In the genomic region with DNA sequence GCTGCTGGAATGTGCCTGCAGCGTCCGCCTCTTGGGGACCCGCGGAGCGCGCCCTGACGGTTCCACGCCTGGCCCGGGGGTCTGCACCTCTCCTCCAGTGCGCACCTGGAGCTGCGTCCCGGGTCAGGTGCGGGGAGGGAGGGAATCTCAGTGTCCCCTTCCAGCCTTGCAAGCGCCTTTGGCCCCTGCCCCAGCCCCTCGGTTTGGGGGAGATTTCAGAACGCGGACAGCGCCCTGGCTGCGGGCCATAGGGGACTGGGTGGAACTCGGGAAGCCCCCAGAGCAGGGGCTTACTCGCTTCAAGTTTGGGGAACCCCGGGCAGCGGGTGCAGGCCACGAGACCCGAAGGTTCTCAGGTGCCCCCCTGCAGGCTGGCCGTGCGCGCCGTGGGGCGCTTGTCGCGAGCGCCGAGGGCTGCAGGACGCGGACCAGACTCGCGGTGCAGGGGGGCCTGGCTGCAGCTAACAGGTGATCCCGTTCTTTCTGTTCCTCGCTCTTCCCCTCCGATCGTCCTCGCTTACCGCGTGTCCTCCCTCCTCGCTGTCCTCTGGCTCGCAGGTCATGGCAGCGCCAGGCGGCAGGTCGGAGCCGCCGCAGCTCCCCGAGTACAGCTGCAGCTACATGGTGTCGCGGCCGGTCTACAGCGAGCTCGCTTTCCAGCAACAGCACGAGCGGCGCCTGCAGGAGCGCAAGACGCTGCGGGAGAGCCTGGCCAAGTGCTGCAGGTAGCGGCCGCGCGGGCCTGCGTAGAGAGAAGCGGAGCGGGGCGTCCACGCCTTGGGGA, we compare ENCODE assay signal across 2 cellular contexts.
TF ChIP-seq lines count a peak whose summit lies in the region.

No MANE protein-coding gene starts in this region.

TF ChIP-seq in A549, 52 proteins besides CTCF, POLR2A, EP300 and RAD21 (continued from another document):
- TF ChIP-seq, protein P1, sequence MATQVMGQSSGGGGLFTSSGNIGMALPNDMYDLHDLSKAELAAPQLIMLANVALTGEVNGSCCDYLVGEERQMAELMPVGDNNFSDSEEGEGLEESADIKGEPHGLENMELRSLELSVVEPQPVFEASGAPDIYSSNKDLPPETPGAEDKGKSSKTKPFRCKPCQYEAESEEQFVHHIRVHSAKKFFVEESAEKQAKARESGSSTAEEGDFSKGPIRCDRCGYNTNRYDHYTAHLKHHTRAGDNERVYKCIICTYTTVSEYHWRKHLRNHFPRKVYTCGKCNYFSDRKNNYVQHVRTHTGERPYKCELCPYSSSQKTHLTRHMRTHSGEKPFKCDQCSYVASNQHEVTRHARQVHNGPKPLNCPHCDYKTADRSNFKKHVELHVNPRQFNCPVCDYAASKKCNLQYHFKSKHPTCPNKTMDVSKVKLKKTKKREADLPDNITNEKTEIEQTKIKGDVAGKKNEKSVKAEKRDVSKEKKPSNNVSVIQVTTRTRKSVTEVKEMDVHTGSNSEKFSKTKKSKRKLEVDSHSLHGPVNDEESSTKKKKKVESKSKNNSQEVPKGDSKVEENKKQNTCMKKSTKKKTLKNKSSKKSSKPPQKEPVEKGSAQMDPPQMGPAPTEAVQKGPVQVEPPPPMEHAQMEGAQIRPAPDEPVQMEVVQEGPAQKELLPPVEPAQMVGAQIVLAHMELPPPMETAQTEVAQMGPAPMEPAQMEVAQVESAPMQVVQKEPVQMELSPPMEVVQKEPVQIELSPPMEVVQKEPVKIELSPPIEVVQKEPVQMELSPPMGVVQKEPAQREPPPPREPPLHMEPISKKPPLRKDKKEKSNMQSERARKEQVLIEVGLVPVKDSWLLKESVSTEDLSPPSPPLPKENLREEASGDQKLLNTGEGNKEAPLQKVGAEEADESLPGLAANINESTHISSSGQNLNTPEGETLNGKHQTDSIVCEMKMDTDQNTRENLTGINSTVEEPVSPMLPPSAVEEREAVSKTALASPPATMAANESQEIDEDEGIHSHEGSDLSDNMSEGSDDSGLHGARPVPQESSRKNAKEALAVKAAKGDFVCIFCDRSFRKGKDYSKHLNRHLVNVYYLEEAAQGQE (IDR thresholded peaks at IDR 0.05): peak; percentile 74; the same call in 1 of the 2 replicates
- no peak for TF ChIP-seq NFE2L2 (conservative IDR thresholded peaks at IDR 0.05; ENCODE audit: low read length)
- TF ChIP-seq, protein P2, sequence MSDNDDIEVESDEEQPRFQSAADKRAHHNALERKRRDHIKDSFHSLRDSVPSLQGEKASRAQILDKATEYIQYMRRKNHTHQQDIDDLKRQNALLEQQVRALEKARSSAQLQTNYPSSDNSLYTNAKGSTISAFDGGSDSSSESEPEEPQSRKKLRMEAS (IDR thresholded peaks at IDR 0.05): peak; percentile 56

TF ChIP-seq in WTC11, 78 proteins besides CTCF, POLR2A, EP300 and RAD21 (continued from another document and continues in another):
- TF ChIP-seq, protein P3, sequence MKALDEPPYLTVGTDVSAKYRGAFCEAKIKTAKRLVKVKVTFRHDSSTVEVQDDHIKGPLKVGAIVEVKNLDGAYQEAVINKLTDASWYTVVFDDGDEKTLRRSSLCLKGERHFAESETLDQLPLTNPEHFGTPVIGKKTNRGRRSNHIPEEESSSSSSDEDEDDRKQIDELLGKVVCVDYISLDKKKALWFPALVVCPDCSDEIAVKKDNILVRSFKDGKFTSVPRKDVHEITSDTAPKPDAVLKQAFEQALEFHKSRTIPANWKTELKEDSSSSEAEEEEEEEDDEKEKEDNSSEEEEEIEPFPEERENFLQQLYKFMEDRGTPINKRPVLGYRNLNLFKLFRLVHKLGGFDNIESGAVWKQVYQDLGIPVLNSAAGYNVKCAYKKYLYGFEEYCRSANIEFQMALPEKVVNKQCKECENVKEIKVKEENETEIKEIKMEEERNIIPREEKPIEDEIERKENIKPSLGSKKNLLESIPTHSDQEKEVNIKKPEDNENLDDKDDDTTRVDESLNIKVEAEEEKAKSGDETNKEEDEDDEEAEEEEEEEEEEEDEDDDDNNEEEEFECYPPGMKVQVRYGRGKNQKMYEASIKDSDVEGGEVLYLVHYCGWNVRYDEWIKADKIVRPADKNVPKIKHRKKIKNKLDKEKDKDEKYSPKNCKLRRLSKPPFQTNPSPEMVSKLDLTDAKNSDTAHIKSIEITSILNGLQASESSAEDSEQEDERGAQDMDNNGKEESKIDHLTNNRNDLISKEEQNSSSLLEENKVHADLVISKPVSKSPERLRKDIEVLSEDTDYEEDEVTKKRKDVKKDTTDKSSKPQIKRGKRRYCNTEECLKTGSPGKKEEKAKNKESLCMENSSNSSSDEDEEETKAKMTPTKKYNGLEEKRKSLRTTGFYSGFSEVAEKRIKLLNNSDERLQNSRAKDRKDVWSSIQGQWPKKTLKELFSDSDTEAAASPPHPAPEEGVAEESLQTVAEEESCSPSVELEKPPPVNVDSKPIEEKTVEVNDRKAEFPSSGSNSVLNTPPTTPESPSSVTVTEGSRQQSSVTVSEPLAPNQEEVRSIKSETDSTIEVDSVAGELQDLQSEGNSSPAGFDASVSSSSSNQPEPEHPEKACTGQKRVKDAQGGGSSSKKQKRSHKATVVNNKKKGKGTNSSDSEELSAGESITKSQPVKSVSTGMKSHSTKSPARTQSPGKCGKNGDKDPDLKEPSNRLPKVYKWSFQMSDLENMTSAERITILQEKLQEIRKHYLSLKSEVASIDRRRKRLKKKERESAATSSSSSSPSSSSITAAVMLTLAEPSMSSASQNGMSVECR (CRISPR knock-in tag; IDR thresholded peaks at IDR 0.05; ENCODE audit: borderline replicate concordance): no peak
- TF ChIP-seq, protein P4, sequence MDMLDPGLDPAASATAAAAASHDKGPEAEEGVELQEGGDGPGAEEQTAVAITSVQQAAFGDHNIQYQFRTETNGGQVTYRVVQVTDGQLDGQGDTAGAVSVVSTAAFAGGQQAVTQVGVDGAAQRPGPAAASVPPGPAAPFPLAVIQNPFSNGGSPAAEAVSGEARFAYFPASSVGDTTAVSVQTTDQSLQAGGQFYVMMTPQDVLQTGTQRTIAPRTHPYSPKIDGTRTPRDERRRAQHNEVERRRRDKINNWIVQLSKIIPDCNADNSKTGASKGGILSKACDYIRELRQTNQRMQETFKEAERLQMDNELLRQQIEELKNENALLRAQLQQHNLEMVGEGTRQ (CRISPR knock-in tag; IDR thresholded peaks at IDR 0.05): no peak
- TF ChIP-seq JUN (CRISPR knock-in tag; IDR thresholded peaks at IDR 0.05) (peak; percentile 44; the same call in 1 of the 2 replicates), ZNF671 (CRISPR knock-in tag; IDR thresholded peaks at IDR 0.05) (no peak), CREM (CRISPR knock-in tag; IDR thresholded peaks at IDR 0.05) (no peak), IRF2 (CRISPR knock-in tag; IDR thresholded peaks at IDR 0.05; ENCODE audit: borderline replicate concordance, low read depth) (no peak), TEAD4 (CRISPR knock-in tag; IDR thresholded peaks at IDR 0.05) (no peak), KAT7 (CRISPR knock-in tag; IDR thresholded peaks at IDR 0.05; ENCODE audit: borderline replicate concordance) (0 out of 2 replicates have a peak, but pooled peaks have one; percentile 51), FOXK1 (CRISPR knock-in tag; IDR thresholded peaks at IDR 0.05) (no peak; the same call in 1 of the 2 replicates), ELF4 (CRISPR knock-in tag; IDR thresholded peaks at IDR 0.05; ENCODE audit: low read depth) (no peak), TCF7 (CRISPR knock-in tag; IDR thresholded peaks at IDR 0.05; ENCODE audit: low read depth) (0 out of 2 replicates have a peak, but pooled peaks have one; percentile 48), TEAD1 (CRISPR knock-in tag; IDR thresholded peaks at IDR 0.05) (no peak), NR2C2 (CRISPR knock-in tag; IDR thresholded peaks at IDR 0.05) (peak; percentile 46; the same call in 1 of the 2 replicates), GRHL2 (CRISPR knock-in tag; IDR thresholded peaks at IDR 0.05; ENCODE audit: insufficient replicate concordance, severe bottlenecking) (no peak), NFE2L1 (CRISPR knock-in tag; IDR thresholded peaks at IDR 0.05) (no peak), ATF1 (CRISPR knock-in tag; IDR thresholded peaks at IDR 0.05) (0 out of 2 replicates have a peak, but pooled peaks have one; percentile 42), ZBTB21 (CRISPR knock-in tag; IDR thresholded peaks at IDR 0.05; ENCODE audit: borderline replicate concordance) (no peak)
- TF ChIP-seq, protein P5, sequence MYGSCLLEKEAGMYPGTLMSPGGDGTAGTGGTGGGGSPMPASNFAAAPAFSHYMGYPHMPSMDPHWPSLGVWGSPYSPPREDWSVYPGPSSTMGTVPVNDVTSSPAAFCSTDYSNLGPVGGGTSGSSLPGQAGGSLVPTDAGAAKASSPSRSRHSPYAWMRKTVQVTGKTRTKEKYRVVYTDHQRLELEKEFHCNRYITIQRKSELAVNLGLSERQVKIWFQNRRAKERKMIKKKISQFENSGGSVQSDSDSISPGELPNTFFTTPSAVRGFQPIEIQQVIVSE (CRISPR knock-in tag; IDR thresholded peaks at IDR 0.05; ENCODE audit: borderline replicate concordance): no peak
- TF ChIP-seq, protein P6, sequence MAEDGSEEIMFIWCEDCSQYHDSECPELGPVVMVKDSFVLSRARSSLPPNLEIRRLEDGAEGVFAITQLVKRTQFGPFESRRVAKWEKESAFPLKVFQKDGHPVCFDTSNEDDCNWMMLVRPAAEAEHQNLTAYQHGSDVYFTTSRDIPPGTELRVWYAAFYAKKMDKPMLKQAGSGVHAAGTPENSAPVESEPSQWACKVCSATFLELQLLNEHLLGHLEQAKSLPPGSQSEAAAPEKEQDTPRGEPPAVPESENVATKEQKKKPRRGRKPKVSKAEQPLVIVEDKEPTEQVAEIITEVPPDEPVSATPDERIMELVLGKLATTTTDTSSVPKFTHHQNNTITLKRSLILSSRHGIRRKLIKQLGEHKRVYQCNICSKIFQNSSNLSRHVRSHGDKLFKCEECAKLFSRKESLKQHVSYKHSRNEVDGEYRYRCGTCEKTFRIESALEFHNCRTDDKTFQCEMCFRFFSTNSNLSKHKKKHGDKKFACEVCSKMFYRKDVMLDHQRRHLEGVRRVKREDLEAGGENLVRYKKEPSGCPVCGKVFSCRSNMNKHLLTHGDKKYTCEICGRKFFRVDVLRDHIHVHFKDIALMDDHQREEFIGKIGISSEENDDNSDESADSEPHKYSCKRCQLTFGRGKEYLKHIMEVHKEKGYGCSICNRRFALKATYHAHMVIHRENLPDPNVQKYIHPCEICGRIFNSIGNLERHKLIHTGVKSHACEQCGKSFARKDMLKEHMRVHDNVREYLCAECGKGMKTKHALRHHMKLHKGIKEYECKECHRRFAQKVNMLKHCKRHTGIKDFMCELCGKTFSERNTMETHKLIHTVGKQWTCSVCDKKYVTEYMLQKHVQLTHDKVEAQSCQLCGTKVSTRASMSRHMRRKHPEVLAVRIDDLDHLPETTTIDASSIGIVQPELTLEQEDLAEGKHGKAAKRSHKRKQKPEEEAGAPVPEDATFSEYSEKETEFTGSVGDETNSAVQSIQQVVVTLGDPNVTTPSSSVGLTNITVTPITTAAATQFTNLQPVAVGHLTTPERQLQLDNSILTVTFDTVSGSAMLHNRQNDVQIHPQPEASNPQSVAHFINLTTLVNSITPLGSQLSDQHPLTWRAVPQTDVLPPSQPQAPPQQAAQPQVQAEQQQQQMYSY (CRISPR knock-in tag; IDR thresholded peaks at IDR 0.05): no peak
- TF ChIP-seq, protein P7, sequence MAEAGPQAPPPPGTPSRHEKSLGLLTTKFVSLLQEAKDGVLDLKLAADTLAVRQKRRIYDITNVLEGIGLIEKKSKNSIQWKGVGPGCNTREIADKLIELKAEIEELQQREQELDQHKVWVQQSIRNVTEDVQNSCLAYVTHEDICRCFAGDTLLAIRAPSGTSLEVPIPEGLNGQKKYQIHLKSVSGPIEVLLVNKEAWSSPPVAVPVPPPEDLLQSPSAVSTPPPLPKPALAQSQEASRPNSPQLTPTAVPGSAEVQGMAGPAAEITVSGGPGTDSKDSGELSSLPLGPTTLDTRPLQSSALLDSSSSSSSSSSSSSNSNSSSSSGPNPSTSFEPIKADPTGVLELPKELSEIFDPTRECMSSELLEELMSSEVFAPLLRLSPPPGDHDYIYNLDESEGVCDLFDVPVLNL (CRISPR knock-in tag; IDR thresholded peaks at IDR 0.05; ENCODE audit: borderline replicate concordance, low read depth): peak; percentile 69; the same call in 1 of the 2 replicates
- TF ChIP-seq, protein P8, sequence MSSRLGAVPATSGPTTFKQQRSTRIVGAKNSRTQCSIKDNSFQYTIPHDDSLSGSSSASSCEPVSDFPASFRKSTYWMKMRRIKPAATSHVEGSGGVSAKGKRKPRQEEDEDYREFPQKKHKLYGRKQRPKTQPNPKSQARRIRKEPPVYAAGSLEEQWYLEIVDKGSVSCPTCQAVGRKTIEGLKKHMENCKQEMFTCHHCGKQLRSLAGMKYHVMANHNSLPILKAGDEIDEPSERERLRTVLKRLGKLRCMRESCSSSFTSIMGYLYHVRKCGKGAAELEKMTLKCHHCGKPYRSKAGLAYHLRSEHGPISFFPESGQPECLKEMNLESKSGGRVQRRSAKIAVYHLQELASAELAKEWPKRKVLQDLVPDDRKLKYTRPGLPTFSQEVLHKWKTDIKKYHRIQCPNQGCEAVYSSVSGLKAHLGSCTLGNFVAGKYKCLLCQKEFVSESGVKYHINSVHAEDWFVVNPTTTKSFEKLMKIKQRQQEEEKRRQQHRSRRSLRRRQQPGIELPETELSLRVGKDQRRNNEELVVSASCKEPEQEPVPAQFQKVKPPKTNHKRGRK (CRISPR knock-in tag; IDR thresholded peaks at IDR 0.05; ENCODE audit: borderline replicate concordance): 0 out of 2 replicates have a peak, but pooled peaks have one; percentile 52
- TF ChIP-seq, protein P9, sequence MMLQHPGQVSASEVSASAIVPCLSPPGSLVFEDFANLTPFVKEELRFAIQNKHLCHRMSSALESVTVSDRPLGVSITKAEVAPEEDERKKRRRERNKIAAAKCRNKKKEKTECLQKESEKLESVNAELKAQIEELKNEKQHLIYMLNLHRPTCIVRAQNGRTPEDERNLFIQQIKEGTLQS (CRISPR knock-in tag; conservative IDR thresholded peaks at IDR 0.05): no peak
- TF ChIP-seq, protein P10, sequence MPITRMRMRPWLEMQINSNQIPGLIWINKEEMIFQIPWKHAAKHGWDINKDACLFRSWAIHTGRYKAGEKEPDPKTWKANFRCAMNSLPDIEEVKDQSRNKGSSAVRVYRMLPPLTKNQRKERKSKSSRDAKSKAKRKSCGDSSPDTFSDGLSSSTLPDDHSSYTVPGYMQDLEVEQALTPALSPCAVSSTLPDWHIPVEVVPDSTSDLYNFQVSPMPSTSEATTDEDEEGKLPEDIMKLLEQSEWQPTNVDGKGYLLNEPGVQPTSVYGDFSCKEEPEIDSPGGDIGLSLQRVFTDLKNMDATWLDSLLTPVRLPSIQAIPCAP (CRISPR knock-in tag; IDR thresholded peaks at IDR 0.05): no peak
- TF ChIP-seq, protein P11, sequence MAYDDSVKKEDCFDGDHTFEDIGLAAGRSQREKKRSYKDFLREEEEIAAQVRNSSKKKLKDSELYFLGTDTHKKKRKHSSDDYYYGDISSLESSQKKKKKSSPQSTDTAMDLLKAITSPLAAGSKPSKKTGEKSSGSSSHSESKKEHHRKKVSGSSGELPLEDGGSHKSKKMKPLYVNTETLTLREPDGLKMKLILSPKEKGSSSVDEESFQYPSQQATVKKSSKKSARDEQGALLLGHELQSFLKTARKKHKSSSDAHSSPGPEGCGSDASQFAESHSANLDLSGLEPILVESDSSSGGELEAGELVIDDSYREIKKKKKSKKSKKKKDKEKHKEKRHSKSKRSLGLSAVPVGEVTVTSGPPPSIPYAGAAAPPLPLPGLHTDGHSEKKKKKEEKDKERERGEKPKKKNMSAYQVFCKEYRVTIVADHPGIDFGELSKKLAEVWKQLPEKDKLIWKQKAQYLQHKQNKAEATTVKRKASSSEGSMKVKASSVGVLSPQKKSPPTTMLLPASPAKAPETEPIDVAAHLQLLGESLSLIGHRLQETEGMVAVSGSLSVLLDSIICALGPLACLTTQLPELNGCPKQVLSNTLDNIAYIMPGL (CRISPR knock-in tag; IDR thresholded peaks at IDR 0.05): peak; percentile 63; the same call in 1 of the 2 replicates
